19 cellular contexts compared by ENCODE assay signal in genomic region chr6:138643210-138643609, GRCh38.
DNase-seq lines count a peak whose midpoint lies in the region; ATAC-seq, FAIRE-seq and TF ChIP-seq lines count a peak whose summit lies in the region.
"Had no signal": no experiment of that assay in that cellular context is flagged by ENCODE, and none has a peak within 500 bp of the region (broad histone marks: within the 10 kb centered on the region; RNA-seq: fewer than 3 reads in every experiment).

No MANE protein-coding gene starts in this region.

- FAIRE-seq in small intestine (lab: Jason Lieb, UNC): no peak
- FAIRE-seq: G401.6, GM12892 had no signal

- 58% methylated on average over 2 of the region's 2 CpGs for WGBS in liver
- 59 to 82% (median 74%) methylated on average over 2 of the region's 2 CpGs for WGBS in small intestine, 3 donors

- H3K4me1 ChIP-seq in liver (ENCODE audit: control insufficient read depth in 4 of 4, insufficient read depth in 4 of 4, low read length in 3 of 4): peaks cover 2 to 22% (median 5%) of the 10 kb centered on the region in 4 donors
- H3K4me1 ChIP-seq in small intestine (ENCODE audit: control insufficient read depth in 2 of 2, insufficient read depth in 1 of 2, low read depth in 1 of 2, low read length in 1 of 2): peaks cover 0 to 2% of the 10 kb centered on the region in 2 donors
- H3K4me1 ChIP-seq: BLaER1 had no signal

- TF ChIP-seq CTCF in liver (IDR thresholded peaks at IDR 0.05; ENCODE audit: low read depth, low read length, missing input control): peak; percentile 10

- H3K27ac ChIP-seq in liver (ENCODE audit: low read depth in 1 of 2, low read length in 2 of 2): peak overlapping the region in 1 of 2 donors; percentile 1
- H3K27ac ChIP-seq in small intestine (ENCODE audit: low read depth in 1 of 2, low read length in 1 of 2): no peak overlapping the region
- H3K27ac ChIP-seq: BLaER1, C4-2B had no signal

- ATAC-seq in left colon (peak; percentile 69), GM19467 (IDR thresholded peaks at IDR 0.05; ENCODE audit: unreplicated experiment) (no peak), GM19397 (IDR thresholded peaks at IDR 0.05; ENCODE audit: unreplicated experiment) (no peak)
- ATAC-seq: CD8-positive, alpha-beta T cell; GM23338; HCT116 had no signal

- intact Hi-C loops in left colon (cut with DNase I, micrococcal nuclease): no loop called here

- DNase-seq in NCI-H146 (lab: John Stamatoyannopoulos, UW) (peak; percentile 37), left colon (no peak), small intestine (peak; percentile 72), ACHN (no peak)
- DNase-seq: CD4-positive, CD25-positive, alpha-beta regulatory T cell; CD8-positive, alpha-beta T cell; DMS153; DND-41; H9 had no signal

- in situ Hi-C loops in ACHN (cut with HindIII; ENCODE audit: low pct_ligation_motif_present, low pct_unique_long_range_greater_than_20kb, low sequenced_read_pairs): no loop called here

- H3K9me3 ChIP-seq in liver (ENCODE audit: control insufficient read depth in 4 of 4, low read length in 3 of 4) (no peaks in the 10 kb centered on the region), small intestine (ENCODE audit: control insufficient read depth, low read depth) (no peaks in the 10 kb centered on the region)
- H3K9me3 ChIP-seq: BLaER1, Caco-2 had no signal

- H3K27me3 ChIP-seq in liver (ENCODE audit: control insufficient read depth in 4 of 4, insufficient read depth in 4 of 4, low read length in 3 of 4) (no peaks in the 10 kb centered on the region), small intestine (ENCODE audit: control insufficient read depth in 2 of 2, insufficient read depth in 2 of 2, low read length in 2 of 2) (no peaks in the 10 kb centered on the region)
- H3K27me3 ChIP-seq: BLaER1 had no signal

- H3K9ac ChIP-seq in liver (ENCODE audit: low read depth in 1 of 2, low read length in 2 of 2): no peak overlapping the region
- H3K9ac ChIP-seq: BLaER1 had no signal

- H3K36me3 ChIP-seq in liver (ENCODE audit: control insufficient read depth in 4 of 4, insufficient read depth in 3 of 4, low read depth in 1 of 4, low read length in 3 of 4) (no peaks in the 10 kb centered on the region), small intestine (ENCODE audit: control insufficient read depth in 2 of 2, insufficient read depth in 2 of 2, low read length in 2 of 2) (no peaks in the 10 kb centered on the region)
- H3K36me3 ChIP-seq: BLaER1 had no signal

- TF ChIP-seq RAD21 in liver (IDR thresholded peaks at IDR 0.05): peak; percentile 69 to 73

- H3K4me3 ChIP-seq in liver (ENCODE audit: low read depth in 1 of 3, low read length in 3 of 3): no peak overlapping the region
- H3K4me3 ChIP-seq in small intestine (ENCODE audit: low read depth in 1 of 2, low read length in 2 of 2): no peak overlapping the region
- H3K4me3 ChIP-seq: BLaER1, GM23338 had no signal

TF ChIP-seq in liver, 16 proteins besides CTCF, POLR2A, EP300 and RAD21:
- TF ChIP-seq FOXA2 (IDR thresholded peaks at IDR 0.05): peak; percentile 90
- TF ChIP-seq EGR1 (IDR thresholded peaks at IDR 0.05; ENCODE audit: low read depth in 2 of 2): no peak
- TF ChIP-seq HNF4G (IDR thresholded peaks at IDR 0.05): peak; percentile 90
- TF ChIP-seq JUND (IDR thresholded peaks at IDR 0.05): peak; percentile 55 to 63
- TF ChIP-seq NR2F2 (IDR thresholded peaks at IDR 0.05): peak; percentile 70
- peak; percentile 98 to 99 for TF ChIP-seq HNF4A (conservative IDR thresholded peaks at IDR 0.05)
- TF ChIP-seq, protein P1, sequence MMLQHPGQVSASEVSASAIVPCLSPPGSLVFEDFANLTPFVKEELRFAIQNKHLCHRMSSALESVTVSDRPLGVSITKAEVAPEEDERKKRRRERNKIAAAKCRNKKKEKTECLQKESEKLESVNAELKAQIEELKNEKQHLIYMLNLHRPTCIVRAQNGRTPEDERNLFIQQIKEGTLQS (IDR thresholded peaks at IDR 0.05): peak; percentile 37
- TF ChIP-seq RXRA (IDR thresholded peaks at IDR 0.05): peak; percentile 88 to 95
- peak; percentile 80 for TF ChIP-seq SP1 (IDR thresholded peaks at IDR 0.05)
- TF ChIP-seq, protein P2, sequence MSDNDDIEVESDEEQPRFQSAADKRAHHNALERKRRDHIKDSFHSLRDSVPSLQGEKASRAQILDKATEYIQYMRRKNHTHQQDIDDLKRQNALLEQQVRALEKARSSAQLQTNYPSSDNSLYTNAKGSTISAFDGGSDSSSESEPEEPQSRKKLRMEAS (IDR thresholded peaks at IDR 0.05): peak; percentile 40
- peak; percentile 61 for TF ChIP-seq YY1 (IDR thresholded peaks at IDR 0.05)
- TF ChIP-seq FOXA1 (IDR thresholded peaks at IDR 0.05): peak; percentile 87
- TF ChIP-seq, protein P3, sequence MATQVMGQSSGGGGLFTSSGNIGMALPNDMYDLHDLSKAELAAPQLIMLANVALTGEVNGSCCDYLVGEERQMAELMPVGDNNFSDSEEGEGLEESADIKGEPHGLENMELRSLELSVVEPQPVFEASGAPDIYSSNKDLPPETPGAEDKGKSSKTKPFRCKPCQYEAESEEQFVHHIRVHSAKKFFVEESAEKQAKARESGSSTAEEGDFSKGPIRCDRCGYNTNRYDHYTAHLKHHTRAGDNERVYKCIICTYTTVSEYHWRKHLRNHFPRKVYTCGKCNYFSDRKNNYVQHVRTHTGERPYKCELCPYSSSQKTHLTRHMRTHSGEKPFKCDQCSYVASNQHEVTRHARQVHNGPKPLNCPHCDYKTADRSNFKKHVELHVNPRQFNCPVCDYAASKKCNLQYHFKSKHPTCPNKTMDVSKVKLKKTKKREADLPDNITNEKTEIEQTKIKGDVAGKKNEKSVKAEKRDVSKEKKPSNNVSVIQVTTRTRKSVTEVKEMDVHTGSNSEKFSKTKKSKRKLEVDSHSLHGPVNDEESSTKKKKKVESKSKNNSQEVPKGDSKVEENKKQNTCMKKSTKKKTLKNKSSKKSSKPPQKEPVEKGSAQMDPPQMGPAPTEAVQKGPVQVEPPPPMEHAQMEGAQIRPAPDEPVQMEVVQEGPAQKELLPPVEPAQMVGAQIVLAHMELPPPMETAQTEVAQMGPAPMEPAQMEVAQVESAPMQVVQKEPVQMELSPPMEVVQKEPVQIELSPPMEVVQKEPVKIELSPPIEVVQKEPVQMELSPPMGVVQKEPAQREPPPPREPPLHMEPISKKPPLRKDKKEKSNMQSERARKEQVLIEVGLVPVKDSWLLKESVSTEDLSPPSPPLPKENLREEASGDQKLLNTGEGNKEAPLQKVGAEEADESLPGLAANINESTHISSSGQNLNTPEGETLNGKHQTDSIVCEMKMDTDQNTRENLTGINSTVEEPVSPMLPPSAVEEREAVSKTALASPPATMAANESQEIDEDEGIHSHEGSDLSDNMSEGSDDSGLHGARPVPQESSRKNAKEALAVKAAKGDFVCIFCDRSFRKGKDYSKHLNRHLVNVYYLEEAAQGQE (IDR thresholded peaks at IDR 0.05): peak; percentile 25
- TF ChIP-seq GABPA (IDR thresholded peaks at IDR 0.05 in 1 of 2, conservative IDR thresholded peaks at IDR 0.05 in 1 of 2): no peak
- TF ChIP-seq ZBTB33 (IDR thresholded peaks at IDR 0.05): peak; percentile 35
- no peak for TF ChIP-seq TAF1 (conservative IDR thresholded peaks at IDR 0.05)

Comparison
In these comparisons a context has a peak if more than half of its experiments do, and no peak if none do; other contexts are left out.
1. DNase-seq: peak in NCI-H146 (single experiment) and small intestine (single experiment); none in left colon (0 of 2) and ACHN (single experiment).